ENCODE assay signal across 29 cellular contexts in the genomic region with DNA sequence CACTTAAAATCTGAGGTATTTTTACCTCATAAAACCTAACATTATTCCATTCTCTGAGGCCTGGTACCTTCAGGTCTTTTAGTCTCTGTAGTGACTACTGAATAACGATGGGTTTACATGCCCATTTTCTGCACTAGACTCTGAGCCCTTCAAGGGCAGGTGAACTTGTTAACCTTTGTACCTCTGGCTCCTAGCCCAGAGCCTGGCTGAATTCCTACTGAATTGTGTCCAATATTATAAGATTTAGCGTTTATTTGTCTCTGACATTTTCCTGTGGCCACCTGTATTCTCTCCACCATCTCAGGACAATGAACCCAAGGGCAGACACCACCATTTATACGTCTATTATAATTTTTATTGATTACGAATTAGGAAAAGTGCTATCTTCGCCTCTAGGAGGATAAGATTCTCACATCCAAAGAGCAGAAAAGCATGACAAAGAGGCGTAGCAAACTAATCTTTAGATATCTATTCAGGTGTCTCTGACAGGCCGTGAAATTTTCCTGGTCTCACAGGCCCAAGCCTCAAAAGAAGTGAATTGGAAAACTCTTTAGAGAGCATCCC. TPM values are rescaled to one million over a fixed set of nuclear protein-coding genes. Genes with fewer than 3 reads are reported as not detected.
DNase-seq lines count a peak whose midpoint lies in the region; ATAC-seq and TF ChIP-seq lines count a peak whose summit lies in the region.
"Had no signal": no experiment of that assay in that cellular context is flagged by ENCODE, and none has a peak within 500 bp of the region (broad histone marks: within the 10 kb centered on the region; RNA-seq: fewer than 3 reads in every experiment).

No MANE protein-coding gene starts in this region.

- no peaks in the 10 kb centered on the region for H3K36me3 Mint-ChIP-seq in T-helper 17 cell (ENCODE audit: low read depth)
- H3K36me3 Mint-ChIP-seq: naive thymus-derived CD8-positive, alpha-beta T cell had no signal

- H3K79me2 ChIP-seq in OCI-LY1 (ENCODE audit: insufficient read depth, low read length), result no peaks in the 10 kb centered on the region

- H3F3A ChIP-seq in OCI-LY1 (ENCODE audit: insufficient read depth, low read length), result peaks cover 9% of the 10 kb centered on the region; the same call in 1 of the 2 replicates

- no peak overlapping the region for H3K4me2 ChIP-seq in OCI-LY1 (ENCODE audit: low read length)
- H3K4me2 ChIP-seq: BLaER1 had no signal

- peak overlapping the region; percentile 28 for H3K27ac ChIP-seq in OCI-LY1 (ENCODE audit: low read depth, low read length, poor library complexity, severe bottlenecking)
- no peak overlapping the region for H3K27ac ChIP-seq in tibial nerve
- H3K27ac ChIP-seq: BLaER1, lower lobe of right lung, SK-N-MC had no signal

- intact Hi-C loops in left colon (cut with DNase I, micrococcal nuclease), result loop anchor here in 1 of 2 donors (5.0 kb wide), 1 partner anchor 92 kb away; no protein-coding TSS in a partner anchor

- DNase-seq in DMS53 treated with DMSO at 0.1 percent for 48 hours (lab: John Stamatoyannopoulos, UW; ENCODE audit: unreplicated experiment), result peak; percentile 86
- peak; percentile 64 for DNase-seq in left colon
- peak; percentile 30 for DNase-seq in renal cortical epithelial cell (ENCODE audit: low read depth)
- DNase-seq in T-helper 17 cell, result no peak
- no peak for DNase-seq in A172 (ENCODE audit: low spot score)
- DNase-seq in tibial nerve (ENCODE audit: low spot score in 2 of 2), result no peak
- DNase-seq: activated CD4-positive, alpha-beta T cell treated with anti-CD3 and anti-CD28 coated beads, Interleukin-2, amount 50 U/mL, for 48 hours; activated CD8-positive, alpha-beta memory T cell treated with anti-CD3 and anti-CD28 coated beads, Interleukin-2, amount 50 U/mL, for 4 hours; activated naive CD4-positive, alpha-beta T cell; activated naive CD8-positive, alpha-beta T cell treated with anti-CD3 and anti-CD28 coated beads, Interleukin-2, amount 50 U/mL, for 24 hours; caudate nucleus; cortex of kidney; effector memory CD8-positive, alpha-beta T cell; H7; IMR-90; lower lobe of right lung; midbrain; MV-4-11; naive thymus-derived CD8-positive, alpha-beta T cell; NCI-H446 treated with DMSO at 0.1 percent for 48 hours; nucleus accumbens; OCI-M1; stimulated activated naive CD4-positive, alpha-beta T cell treated with Interleukin-2 at 50 U/mL for 16 hours had no signal

- WGBS in tibial nerve, 2 donors, result 64 to 70% methylated on average over 7 of the region's 7 CpGs

- H3K27me3 Mint-ChIP-seq in T-helper 17 cell, result no peaks in the 10 kb centered on the region
- H3K27me3 Mint-ChIP-seq: activated naive CD8-positive, alpha-beta T cell treated with anti-CD3 and anti-CD28 coated beads, Interleukin-2, amount 50 U/mL, for 24 hours; effector memory CD8-positive, alpha-beta T cell; naive thymus-derived CD8-positive, alpha-beta T cell had no signal

- no peak for TF ChIP-seq POLR2A in tibial nerve (IDR thresholded peaks at IDR 0.05)

- H3K4me3 Mint-ChIP-seq in T-helper 17 cell, result no peak overlapping the region
- H3K4me3 Mint-ChIP-seq: activated naive CD8-positive, alpha-beta T cell treated with anti-CD3 and anti-CD28 coated beads, Interleukin-2, amount 50 U/mL, for 24 hours; effector memory CD8-positive, alpha-beta T cell; naive thymus-derived CD8-positive, alpha-beta T cell; T-helper 1 cell treated with Interleukin-12 subunit alpha and Interleukin-12 subunit beta and Interleukin-4 antibody, amounts not matched to agents 30 μg/mL and 1 μg/mL, for 36 hours had no signal

- no peak for TF ChIP-seq CTCF in OCI-LY1 (IDR thresholded peaks at IDR 0.05; ENCODE audit: low read length)
- TF ChIP-seq CTCF in tibial nerve (IDR thresholded peaks at IDR 0.05), result no peak

- no peaks in the 10 kb centered on the region for H3K27me3 ChIP-seq in OCI-LY1 (ENCODE audit: insufficient read depth, low read length)
- H3K27me3 ChIP-seq in tibial nerve, result no peaks in the 10 kb centered on the region
- H3K27me3 ChIP-seq: BLaER1 had no signal

- no peak overlapping the region for H3K27ac Mint-ChIP-seq in T-helper 17 cell
- H3K27ac Mint-ChIP-seq: activated naive CD8-positive, alpha-beta T cell treated with anti-CD3 and anti-CD28 coated beads, Interleukin-2, amount 50 U/mL, for 24 hours; effector memory CD8-positive, alpha-beta T cell; naive thymus-derived CD8-positive, alpha-beta T cell; T-helper 1 cell treated with Interleukin-12 subunit alpha and Interleukin-12 subunit beta and Interleukin-4 antibody, amounts not matched to agents 30 μg/mL and 1 μg/mL, for 36 hours had no signal

- no peaks in the 10 kb centered on the region for H4K20me1 ChIP-seq in OCI-LY1 (ENCODE audit: insufficient read depth, low read length)
- H4K20me1 ChIP-seq: BLaER1 had no signal

- peaks cover 3% of the 10 kb centered on the region for H3K4me1 Mint-ChIP-seq in T-helper 17 cell

- no peak overlapping the region for H3K4me3 ChIP-seq in OCI-LY1 (ENCODE audit: low read depth, low read length, poor library complexity, severe bottlenecking)
- no peak overlapping the region for H3K4me3 ChIP-seq in tibial nerve
- H3K4me3 ChIP-seq: BLaER1, GM12878, lower lobe of right lung, SK-N-MC had no signal

- H3K36me3 ChIP-seq in OCI-LY1 (ENCODE audit: insufficient read depth, low read length) (no peaks in the 10 kb centered on the region), tibial nerve (no peaks in the 10 kb centered on the region)
- H3K36me3 ChIP-seq: BLaER1, lower lobe of right lung had no signal

- H3K9ac ChIP-seq in OCI-LY1 (ENCODE audit: low read length), result no peak overlapping the region
- H3K9ac ChIP-seq: BLaER1 had no signal

- peaks cover 43% of the 10 kb centered on the region for H3K4me1 ChIP-seq in OCI-LY1 (ENCODE audit: insufficient read depth, low read length, severe bottlenecking)
- peaks cover 0 to 9% (median 0%) of the 10 kb centered on the region in 4 donors for H3K4me1 ChIP-seq in tibial nerve
- H3K4me1 ChIP-seq: BLaER1, lower lobe of right lung had no signal

- peak; percentile 72 for ATAC-seq in left colon
- no peak for ATAC-seq in T-helper 17 cell
- ATAC-seq: activated CD4-positive, CD25-positive, alpha-beta regulatory T cell treated with anti-CD3 and anti-CD28 coated beads, Interleukin-2, amount 50 U/mL, for 24 hours; activated naive CD8-positive, alpha-beta T cell treated with anti-CD3 and anti-CD28 coated beads, Interleukin-2, amount 50 U/mL, for 24 hours; effector memory CD8-positive, alpha-beta T cell; GM12878; lower lobe of right lung; naive thymus-derived CD8-positive, alpha-beta T cell had no signal

- no peaks in the 10 kb centered on the region for H3K9me2 ChIP-seq in OCI-LY1 (ENCODE audit: low read depth, low read length)

- H3K9me3 ChIP-seq in OCI-LY1 (ENCODE audit: low read length) (no peaks in the 10 kb centered on the region), T-helper 17 cell (ENCODE audit: control insufficient read depth, low read length, poor library complexity, severe bottlenecking) (no peaks in the 10 kb centered on the region), tibial nerve (no peaks in the 10 kb centered on the region)
- H3K9me3 ChIP-seq: BLaER1, lower lobe of right lung had no signal

- H2AFZ ChIP-seq in OCI-LY1 (ENCODE audit: low read length), result no peak overlapping the region

- TF ChIP-seq EP300 in tibial nerve (IDR thresholded peaks at IDR 0.05), result no peak

RNA-seq across cellular contexts. Expression of gene HNRNPH3, which starts 27.9 kb away (rescaled TPM):
- 10 to 100 TPM; 79.9 to 85.2 TPM for total RNA-seq in left colon
- 10.1 and 63.4 TPM in 2 replicates for total RNA-seq in renal cortical epithelial cell
- total RNA-seq in T-helper 17 cell, result 100 to 1,000 TPM; 165 to 180 TPM
- total RNA-seq in A172 (2014; rRNA removed; shearing (Covaris generic)), result 30.4 and 31.8 TPM in 2 replicates
- 10 to 100 TPM; 31.8 to 66.4 (median 60.1) TPM for total RNA-seq in tibial nerve

RNA-seq across cellular contexts. Expression of gene PBLD, which starts 28.8 kb away (rescaled TPM):
- total RNA-seq in left colon (100 to 1,000 TPM in 1 of 2 donors, 10 to 100 TPM in 1; 76.8 to 113 TPM), renal cortical epithelial cell (7.1 and 10.6 TPM in 2 replicates), T-helper 17 cell (1 to 10 TPM; 1.9 TPM), tibial nerve (10 to 100 TPM in 1 of 4 donors, 1 to 10 TPM in 3; 4.4 to 10.2 (median 4.8) TPM)
- total RNA-seq in A172 (2014; rRNA removed; shearing (Covaris generic)), result 9.2 and 9.6 TPM in 2 replicates

Comparison
In these comparisons a context has a peak if more than half of its experiments do, and no peak if none do; other contexts are left out.
1. DNase-seq: peak in DMS53 treated with DMSO at 0.1 percent for 48 hours (single experiment), left colon (2 of 2) and renal cortical epithelial cell (single experiment); none in T-helper 17 cell (0 of 3), A172 (single experiment) and tibial nerve (0 of 2).